Comparison of ENCODE assay signal across 25 cellular contexts in the genomic region with DNA sequence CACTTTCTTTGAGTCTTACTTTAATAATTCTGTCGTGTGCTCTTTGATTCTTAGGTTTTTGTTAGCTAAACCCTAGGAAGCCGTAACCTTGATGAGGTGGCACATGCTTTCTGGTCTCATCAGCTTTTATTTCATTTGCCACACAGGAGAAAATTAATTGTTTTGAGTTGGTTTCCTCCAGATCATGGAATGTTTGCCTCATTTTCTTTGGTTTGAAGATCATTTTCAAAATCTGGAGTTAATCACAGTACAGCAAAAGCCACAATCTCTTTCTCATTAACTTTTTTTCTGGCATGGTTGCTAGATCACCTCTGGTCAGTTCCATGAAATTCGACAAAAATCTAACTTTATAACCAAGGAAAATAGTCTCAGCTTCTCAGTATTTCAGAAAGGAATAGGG.
"Had no signal": no experiment of that assay in that cellular context is flagged by ENCODE, and none has a peak within 500 bp of the region (broad histone marks: within the 10 kb centered on the region; RNA-seq: fewer than 3 reads in every experiment).

No MANE protein-coding gene starts in this region.

- H3K4me3 Mint-ChIP-seq: activated CD8-positive, alpha-beta memory T cell treated with anti-CD3 and anti-CD28 coated beads, Interleukin-2, amount 10 ng/mL, durations not matched to agents 7 days and 5 days; activated naive CD8-positive, alpha-beta T cell treated with anti-CD3 and anti-CD28 coated beads, Interleukin-2, amount 50 U/mL, for 24 hours; activated T-cell treated with anti-CD3 and anti-CD28 coated beads, Interleukin-2, amount 50 U/mL, for 24 hours; activated T-helper 1 cell treated with anti-CD3 and anti-CD28 coated beads, Interleukin-12 subunit alpha, Interleukin-12 subunit beta, Interleukin-2, Interleukin-4 antibody, amounts not matched to agents 30 ng/mL and 10 ng/mL and 1 ng/mL, durations not matched to agents 14 hours and 24 hours and 36 hours; T-helper 1 cell treated with Interleukin-12 subunit alpha and Interleukin-12 subunit beta and Interleukin-4 antibody, amounts not matched to agents 30 μg/mL and 1 μg/mL, for 36 hours had no signal

- H3K9me3 ChIP-seq: MG63, SJSA1 had no signal

- H3K27me3 Mint-ChIP-seq: activated naive CD8-positive, alpha-beta T cell treated with anti-CD3 and anti-CD28 coated beads, Interleukin-2, amount 50 U/mL, for 24 hours; activated T-cell treated with anti-CD3 and anti-CD28 coated beads, Interleukin-2, amount 50 U/mL, for 24 hours had no signal

- H3K27me3 ChIP-seq: MG63, SJSA1 had no signal

- H3K9me3 Mint-ChIP-seq: activated naive CD4-positive, alpha-beta T cell treated with anti-CD3 and anti-CD28 coated beads, Interleukin-2, amount 50 U/mL, for 72 hours; activated naive CD8-positive, alpha-beta T cell treated with anti-CD3 and anti-CD28 coated beads, Interleukin-2, amount 50 U/mL, for 24 hours; activated T-cell treated with anti-CD3 and anti-CD28 coated beads, Interleukin-2, amount 50 U/mL, for 24 hours; activated T-helper 1 cell treated with anti-CD3 and anti-CD28 coated beads, Interleukin-12 subunit alpha, Interleukin-12 subunit beta, Interleukin-2, Interleukin-4 antibody, amounts not matched to agents 30 ng/mL and 10 ng/mL and 1 ng/mL, durations not matched to agents 14 hours and 24 hours and 36 hours; T-helper 1 cell treated with Interleukin-12 subunit alpha and Interleukin-12 subunit beta and Interleukin-4 antibody, amounts not matched to agents 30 μg/mL and 1 μg/mL, for 36 hours had no signal

- H3K27ac Mint-ChIP-seq: activated CD8-positive, alpha-beta memory T cell treated with anti-CD3 and anti-CD28 coated beads, Interleukin-2, amount 10 ng/mL, durations not matched to agents 7 days and 5 days; activated naive CD4-positive, alpha-beta T cell treated with anti-CD3 and anti-CD28 coated beads, Interleukin-2, amount 50 U/mL, for 72 hours; activated naive CD8-positive, alpha-beta T cell treated with anti-CD3 and anti-CD28 coated beads, Interleukin-2, amount 50 U/mL, for 24 hours; activated T-cell treated with anti-CD3 and anti-CD28 coated beads, Interleukin-2, amount 50 U/mL, for 24 hours; activated T-helper 1 cell treated with anti-CD3 and anti-CD28 coated beads, Interleukin-12 subunit alpha, Interleukin-12 subunit beta, Interleukin-2, Interleukin-4 antibody, amounts not matched to agents 30 ng/mL and 10 ng/mL and 1 ng/mL, durations not matched to agents 14 hours and 24 hours and 36 hours; T-helper 1 cell treated with Interleukin-12 subunit alpha and Interleukin-12 subunit beta and Interleukin-4 antibody, amounts not matched to agents 30 μg/mL and 1 μg/mL, for 36 hours had no signal

- DNase-seq: activated CD4-positive, alpha-beta T cell treated with anti-CD3 and anti-CD28 coated beads for 4 hours; activated CD4-positive, alpha-beta T cell treated with anti-CD3 and anti-CD28 coated beads, Interleukin-2, amount 50 U/mL, for 4 hours; activated CD8-positive, alpha-beta memory T cell treated with anti-CD3 and anti-CD28 coated beads, Interleukin-2, amount 10 ng/mL, durations not matched to agents 7 days and 5 days; activated effector memory CD4-positive, alpha-beta T cell treated with Interleukin-2 at 50 U/mL for 16 hours; activated naive CD4-positive, alpha-beta T cell treated with Interleukin-2 at 50 U/mL for 16 hours; activated naive CD8-positive, alpha-beta T cell treated with anti-CD3 and anti-CD28 coated beads, Interleukin-2, amount 50 U/mL, for 24 hours; activated T-cell treated with anti-CD3 and anti-CD28 coated beads, Interleukin-2, amount 50 U/mL, for 24 hours; amygdala; MG63; MV-4-11; NCI-H1105; NCI-H1436; NCI-H1694 treated with DMSO at 0.1 percent for 48 hours; NCI-H2081; NCI-H510A treated with DMSO at 0.1 percent for 48 hours; NCI-H69; PC-3; SHP77 had no signal

- H3K36me3 Mint-ChIP-seq: activated CD8-positive, alpha-beta memory T cell treated with anti-CD3 and anti-CD28 coated beads, Interleukin-2, amount 10 ng/mL, durations not matched to agents 7 days and 5 days; activated naive CD4-positive, alpha-beta T cell treated with anti-CD3 and anti-CD28 coated beads, Interleukin-2, amount 50 U/mL, for 72 hours had no signal

- H3K4me3 ChIP-seq: MG63, SJSA1 had no signal

- FAIRE-seq: RCC 7860 had no signal

- H3K4me1 ChIP-seq: SJSA1 had no signal

- H3K4me1 Mint-ChIP-seq: activated CD8-positive, alpha-beta memory T cell treated with anti-CD3 and anti-CD28 coated beads, Interleukin-2, amount 10 ng/mL, durations not matched to agents 7 days and 5 days; activated naive CD8-positive, alpha-beta T cell treated with anti-CD3 and anti-CD28 coated beads, Interleukin-2, amount 50 U/mL, for 24 hours had no signal

- H3K27ac ChIP-seq: SJSA1 had no signal

- ATAC-seq: activated CD4-positive, CD25-positive, alpha-beta regulatory T cell treated with anti-CD3 and anti-CD28 coated beads, Interleukin-2, amount 50 U/mL, for 24 hours; activated CD8-positive, alpha-beta memory T cell treated with anti-CD3 and anti-CD28 coated beads, Interleukin-2, amount 10 ng/mL, durations not matched to agents 7 days and 5 days; activated naive CD4-positive, alpha-beta T cell treated with anti-CD3 and anti-CD28 coated beads, Interleukin-2, amount 50 U/mL, for 72 hours; activated naive CD8-positive, alpha-beta T cell treated with anti-CD3 and anti-CD28 coated beads, Interleukin-2, amount 50 U/mL, for 24 hours; PC-3; SK-N-SH treated with all-trans-retinoic acid at 6 μM for 48 hours had no signal
